In the genomic region with DNA sequence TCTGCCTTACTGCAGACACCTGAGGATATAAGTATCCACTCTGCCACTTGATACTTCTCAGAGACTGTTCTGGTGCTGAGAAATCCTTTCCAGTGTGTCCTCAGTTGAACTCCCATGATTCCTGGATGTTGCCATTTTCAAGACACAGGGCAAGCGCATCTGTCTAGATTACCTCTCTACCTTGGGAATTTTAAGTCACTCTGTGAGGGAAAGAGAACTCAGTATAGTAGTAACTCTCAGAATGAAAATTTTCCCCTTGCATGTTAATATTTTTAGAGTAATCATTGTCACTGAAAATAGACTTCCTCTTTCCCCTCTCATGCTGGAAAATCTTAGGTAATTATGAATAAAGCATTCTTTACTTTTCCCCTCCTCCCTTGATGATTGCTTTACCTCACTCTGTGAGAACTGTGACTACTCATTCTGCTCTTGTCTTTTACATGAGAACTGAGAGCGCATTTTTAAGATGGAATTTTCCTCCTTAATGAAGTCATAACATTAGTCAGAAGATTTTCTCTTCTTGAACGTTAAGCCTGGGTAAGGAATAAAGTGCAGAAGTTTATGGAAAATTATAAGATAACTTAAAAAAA, we compare ENCODE assay signal across 7 cellular contexts. TPM values are rescaled to one million over a fixed set of nuclear protein-coding genes. Genes with fewer than 3 reads are reported as not detected.
DNase-seq lines count a peak whose midpoint lies in the region; ATAC-seq and TF ChIP-seq lines count a peak whose summit lies in the region.

No MANE protein-coding gene starts in this region.

- ATAC-seq in GM18517 (IDR thresholded peaks at IDR 0.05; ENCODE audit: unreplicated experiment) (peak; percentile 51), HG03097 (IDR thresholded peaks at IDR 0.05; ENCODE audit: low FRiP score, unreplicated experiment) (no peak)

- H3K27ac ChIP-seq in HEK293 (ENCODE audit: extremely low read depth, low read depth, low read length), result peak overlapping the region; percentile 50

- TF ChIP-seq CTCF in HEK293 (tag by site-specific recombination; IDR thresholded peaks at IDR 0.05) (no peak), fibroblast of villous mesenchyme (IDR thresholded peaks at IDR 0.05; ENCODE audit: insufficient read depth, low read depth, low read length) (no peak)

- POLR2A ChIA-PET in HEK293 (lab: Yijun Ruan, JAX), result no interaction called here

- no peak overlapping the region for H3K4me3 ChIP-seq in HEK293 (ENCODE audit: low read depth, low read length)
- H3K4me3 ChIP-seq in fibroblast of villous mesenchyme (ENCODE audit: low read depth, low read length), result no peak overlapping the region

- peak; percentile 77 for DNase-seq in NCI-H2227 treated with DMSO at 0.1 percent for 48 hours (lab: John Stamatoyannopoulos, UW)
- DNase-seq in fibroblast of villous mesenchyme (ENCODE audit: low read depth), result peak; percentile 23
- DNase-seq in NCI-H1092 (lab: John Stamatoyannopoulos, UW), result no peak
- no peak for DNase-seq in COLO668 (lab: John Stamatoyannopoulos, UW; ENCODE audit: unreplicated experiment)

- no peaks in the 10 kb centered on the region for H3K9me3 ChIP-seq in HEK293 (ENCODE audit: control insufficient read depth, insufficient read depth, low read depth, low read length)

- CTCF ChIA-PET in HEK293 (lab: Yijun Ruan, JAX), result no interaction called here

- peaks cover 5% of the 10 kb centered on the region for H3K4me1 ChIP-seq in HEK293 (ENCODE audit: control insufficient read depth, insufficient read depth, low read length)

- H3K36me3 ChIP-seq in HEK293 (ENCODE audit: control insufficient read depth in 2 of 2, insufficient read depth in 1 of 2, low read length in 2 of 2), result no peaks in the 10 kb centered on the region

TF ChIP-seq in HEK293, 187 proteins besides CTCF, POLR2A, EP300 and RAD21:
- no peak for TF ChIP-seq YY1 (tag by site-specific recombination; IDR thresholded peaks at IDR 0.05)
- TF ChIP-seq FEZF1 (tag by site-specific recombination; IDR thresholded peaks at IDR 0.05), result peak; percentile 11; the same call in 1 of the 2 replicates
- TF ChIP-seq, protein P1, sequence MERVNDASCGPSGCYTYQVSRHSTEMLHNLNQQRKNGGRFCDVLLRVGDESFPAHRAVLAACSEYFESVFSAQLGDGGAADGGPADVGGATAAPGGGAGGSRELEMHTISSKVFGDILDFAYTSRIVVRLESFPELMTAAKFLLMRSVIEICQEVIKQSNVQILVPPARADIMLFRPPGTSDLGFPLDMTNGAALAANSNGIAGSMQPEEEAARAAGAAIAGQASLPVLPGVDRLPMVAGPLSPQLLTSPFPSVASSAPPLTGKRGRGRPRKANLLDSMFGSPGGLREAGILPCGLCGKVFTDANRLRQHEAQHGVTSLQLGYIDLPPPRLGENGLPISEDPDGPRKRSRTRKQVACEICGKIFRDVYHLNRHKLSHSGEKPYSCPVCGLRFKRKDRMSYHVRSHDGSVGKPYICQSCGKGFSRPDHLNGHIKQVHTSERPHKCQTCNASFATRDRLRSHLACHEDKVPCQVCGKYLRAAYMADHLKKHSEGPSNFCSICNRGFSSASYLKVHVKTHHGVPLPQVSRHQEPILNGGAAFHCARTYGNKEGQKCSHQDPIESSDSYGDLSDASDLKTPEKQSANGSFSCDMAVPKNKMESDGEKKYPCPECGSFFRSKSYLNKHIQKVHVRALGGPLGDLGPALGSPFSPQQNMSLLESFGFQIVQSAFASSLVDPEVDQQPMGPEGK (tag by site-specific recombination; IDR thresholded peaks at IDR 0.05), result no peak
- TF ChIP-seq TRIM28 (IDR thresholded peaks at IDR 0.05; ENCODE audit: borderline replicate concordance, low read length), result peak; percentile 90; the same call in 1 of the 2 replicates
- TF ChIP-seq ZFP69B (tag by site-specific recombination; IDR thresholded peaks at IDR 0.05), result no peak
- TF ChIP-seq, protein P2, sequence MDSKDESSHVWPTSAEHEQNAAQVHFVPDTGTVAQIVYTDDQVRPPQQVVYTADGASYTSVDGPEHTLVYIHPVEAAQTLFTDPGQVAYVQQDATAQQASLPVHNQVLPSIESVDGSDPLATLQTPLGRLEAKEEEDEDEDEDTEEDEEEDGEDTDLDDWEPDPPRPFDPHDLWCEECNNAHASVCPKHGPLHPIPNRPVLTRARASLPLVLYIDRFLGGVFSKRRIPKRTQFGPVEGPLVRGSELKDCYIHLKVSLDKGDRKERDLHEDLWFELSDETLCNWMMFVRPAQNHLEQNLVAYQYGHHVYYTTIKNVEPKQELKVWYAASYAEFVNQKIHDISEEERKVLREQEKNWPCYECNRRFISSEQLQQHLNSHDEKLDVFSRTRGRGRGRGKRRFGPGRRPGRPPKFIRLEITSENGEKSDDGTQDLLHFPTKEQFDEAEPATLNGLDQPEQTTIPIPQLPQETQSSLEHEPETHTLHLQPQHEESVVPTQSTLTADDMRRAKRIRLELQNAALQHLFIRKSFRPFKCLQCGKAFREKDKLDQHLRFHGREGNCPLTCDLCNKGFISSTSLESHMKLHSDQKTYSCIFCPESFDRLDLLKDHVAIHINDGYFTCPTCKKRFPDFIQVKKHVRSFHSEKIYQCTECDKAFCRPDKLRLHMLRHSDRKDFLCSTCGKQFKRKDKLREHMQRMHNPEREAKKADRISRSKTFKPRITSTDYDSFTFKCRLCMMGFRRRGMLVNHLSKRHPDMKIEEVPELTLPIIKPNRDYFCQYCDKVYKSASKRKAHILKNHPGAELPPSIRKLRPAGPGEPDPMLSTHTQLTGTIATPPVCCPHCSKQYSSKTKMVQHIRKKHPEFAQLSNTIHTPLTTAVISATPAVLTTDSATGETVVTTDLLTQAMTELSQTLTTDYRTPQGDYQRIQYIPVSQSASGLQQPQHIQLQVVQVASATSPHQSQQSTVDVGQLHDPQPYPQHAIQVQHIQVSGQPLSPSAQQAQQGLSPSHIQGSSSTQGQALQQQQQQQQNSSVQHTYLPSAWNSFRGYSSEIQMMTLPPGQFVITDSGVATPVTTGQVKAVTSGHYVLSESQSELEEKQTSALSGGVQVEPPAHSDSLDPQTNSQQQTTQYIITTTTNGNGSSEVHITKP (tag by site-specific recombination; IDR thresholded peaks at IDR 0.05), result peak; percentile 83
- TF ChIP-seq ZBTB17 (tag by site-specific recombination; IDR thresholded peaks at IDR 0.05), result peak; percentile 54
- peak; percentile 85 for TF ChIP-seq SETDB1 (IDR thresholded peaks at IDR 0.05; ENCODE audit: insufficient read length, low read length)

RNA-seq across cellular contexts. Expression of a gene that starts 45.0 kb away (rescaled TPM):
- 16.8 and 18.1 TPM in 2 replicates for total RNA-seq in fibroblast of villous mesenchyme

Comparison
In these comparisons a context has a peak if more than half of its experiments do, and no peak if none do; other contexts are left out.
1. DNase-seq: peak in NCI-H2227 treated with DMSO at 0.1 percent for 48 hours (single experiment) and fibroblast of villous mesenchyme (single experiment); none in NCI-H1092 (single experiment) and COLO668 (single experiment).